Comparison of ENCODE assay signal across 2 cellular contexts in the genomic region with DNA sequence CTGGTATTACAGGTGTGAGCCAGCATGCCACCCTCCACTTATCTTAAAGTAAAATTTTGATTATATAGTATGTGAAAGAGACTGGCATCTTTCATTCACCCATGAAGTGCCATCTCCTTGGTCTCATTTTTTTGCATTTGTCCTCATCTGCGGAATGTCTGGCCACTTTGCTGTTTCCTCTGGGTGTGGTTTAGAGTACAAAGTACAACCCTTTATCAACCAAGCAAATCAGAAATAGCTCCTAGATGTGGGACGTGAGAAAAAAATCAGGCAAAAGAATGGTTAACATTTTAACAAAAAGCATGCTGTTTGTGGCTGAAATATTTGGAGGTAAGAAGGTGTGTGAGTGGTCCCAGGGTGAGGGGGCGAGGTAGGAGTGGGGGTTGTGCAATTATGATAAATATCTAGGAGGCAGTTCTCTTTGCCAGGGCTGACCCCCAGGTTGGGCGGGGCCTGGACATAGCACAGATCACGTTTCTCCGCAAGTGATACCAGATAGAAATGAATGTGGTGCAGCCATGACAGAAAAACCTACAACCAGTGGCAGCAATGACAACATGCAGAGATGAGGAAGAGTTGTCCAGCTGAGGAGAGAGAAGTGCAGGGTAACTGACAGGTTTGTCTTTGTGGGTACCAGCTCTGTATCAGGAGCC.
TF ChIP-seq lines count a peak whose summit lies in the region.

No MANE protein-coding gene starts in this region.

TF ChIP-seq in A549, 52 proteins besides CTCF, POLR2A, EP300 and RAD21:
- TF ChIP-seq SREBF2 (IDR thresholded peaks at IDR 0.05), result no peak
- no peak for TF ChIP-seq HOXB5 (CRISPR knock-in tag; IDR thresholded peaks at IDR 0.05)
- 0 out of 2 replicates have a peak, but pooled peaks have one; percentile 32 for TF ChIP-seq NPAS2 (CRISPR knock-in tag; IDR thresholded peaks at IDR 0.05; ENCODE audit: borderline replicate concordance)

TF ChIP-seq in HCT116, 20 proteins besides CTCF, POLR2A, EP300 and RAD21:
- TF ChIP-seq ELF1 (IDR thresholded peaks at IDR 0.05; ENCODE audit: borderline replicate concordance, low read depth) (no peak), EGR1 (IDR thresholded peaks at IDR 0.05; ENCODE audit: low read depth) (peak; percentile 9; the same call in 1 of the 2 replicates), YY1 (IDR thresholded peaks at IDR 0.05; ENCODE audit: extremely low read depth, insufficient replicate concordance, low read depth, low read length) (no peak), SIN3A (IDR thresholded peaks at IDR 0.05; ENCODE audit: low read depth) (no peak), EZH2 (IDR thresholded peaks at IDR 0.05) (no peak), SRF (IDR thresholded peaks at IDR 0.05; ENCODE audit: low read depth) (no peak), CEBPB (IDR thresholded peaks at IDR 0.05; ENCODE audit: low read depth) (0 out of 2 replicates have a peak, but pooled peaks have one; percentile 40), ZFX (IDR thresholded peaks at IDR 0.05) (no peak), POLR2AphosphoS5 (IDR thresholded peaks at IDR 0.05; ENCODE audit: low read depth, low read length) (peak; percentile 1; the same call in 1 of the 2 replicates), TCF7L2 (IDR thresholded peaks at IDR 0.05; ENCODE audit: borderline replicate concordance, extremely low read depth, insufficient read depth, insufficient read length) (no peak), SP1 (IDR thresholded peaks at IDR 0.05; ENCODE audit: low read depth) (peak; percentile 56; the same call in 1 of the 2 replicates), EZH2phosphoT487 (IDR thresholded peaks at IDR 0.05; ENCODE audit: borderline replicate concordance) (no peak), JUND (IDR thresholded peaks at IDR 0.05) (0 out of 2 replicates have a peak, but pooled peaks have one; percentile 12)
- TF ChIP-seq, protein P1, sequence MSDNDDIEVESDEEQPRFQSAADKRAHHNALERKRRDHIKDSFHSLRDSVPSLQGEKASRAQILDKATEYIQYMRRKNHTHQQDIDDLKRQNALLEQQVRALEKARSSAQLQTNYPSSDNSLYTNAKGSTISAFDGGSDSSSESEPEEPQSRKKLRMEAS (IDR thresholded peaks at IDR 0.05), result 0 out of 2 replicates have a peak, but pooled peaks have one; percentile 36
- TF ChIP-seq, protein P2, sequence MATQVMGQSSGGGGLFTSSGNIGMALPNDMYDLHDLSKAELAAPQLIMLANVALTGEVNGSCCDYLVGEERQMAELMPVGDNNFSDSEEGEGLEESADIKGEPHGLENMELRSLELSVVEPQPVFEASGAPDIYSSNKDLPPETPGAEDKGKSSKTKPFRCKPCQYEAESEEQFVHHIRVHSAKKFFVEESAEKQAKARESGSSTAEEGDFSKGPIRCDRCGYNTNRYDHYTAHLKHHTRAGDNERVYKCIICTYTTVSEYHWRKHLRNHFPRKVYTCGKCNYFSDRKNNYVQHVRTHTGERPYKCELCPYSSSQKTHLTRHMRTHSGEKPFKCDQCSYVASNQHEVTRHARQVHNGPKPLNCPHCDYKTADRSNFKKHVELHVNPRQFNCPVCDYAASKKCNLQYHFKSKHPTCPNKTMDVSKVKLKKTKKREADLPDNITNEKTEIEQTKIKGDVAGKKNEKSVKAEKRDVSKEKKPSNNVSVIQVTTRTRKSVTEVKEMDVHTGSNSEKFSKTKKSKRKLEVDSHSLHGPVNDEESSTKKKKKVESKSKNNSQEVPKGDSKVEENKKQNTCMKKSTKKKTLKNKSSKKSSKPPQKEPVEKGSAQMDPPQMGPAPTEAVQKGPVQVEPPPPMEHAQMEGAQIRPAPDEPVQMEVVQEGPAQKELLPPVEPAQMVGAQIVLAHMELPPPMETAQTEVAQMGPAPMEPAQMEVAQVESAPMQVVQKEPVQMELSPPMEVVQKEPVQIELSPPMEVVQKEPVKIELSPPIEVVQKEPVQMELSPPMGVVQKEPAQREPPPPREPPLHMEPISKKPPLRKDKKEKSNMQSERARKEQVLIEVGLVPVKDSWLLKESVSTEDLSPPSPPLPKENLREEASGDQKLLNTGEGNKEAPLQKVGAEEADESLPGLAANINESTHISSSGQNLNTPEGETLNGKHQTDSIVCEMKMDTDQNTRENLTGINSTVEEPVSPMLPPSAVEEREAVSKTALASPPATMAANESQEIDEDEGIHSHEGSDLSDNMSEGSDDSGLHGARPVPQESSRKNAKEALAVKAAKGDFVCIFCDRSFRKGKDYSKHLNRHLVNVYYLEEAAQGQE (IDR thresholded peaks at IDR 0.05; ENCODE audit: low read depth), result no peak
